In the genomic region with DNA sequence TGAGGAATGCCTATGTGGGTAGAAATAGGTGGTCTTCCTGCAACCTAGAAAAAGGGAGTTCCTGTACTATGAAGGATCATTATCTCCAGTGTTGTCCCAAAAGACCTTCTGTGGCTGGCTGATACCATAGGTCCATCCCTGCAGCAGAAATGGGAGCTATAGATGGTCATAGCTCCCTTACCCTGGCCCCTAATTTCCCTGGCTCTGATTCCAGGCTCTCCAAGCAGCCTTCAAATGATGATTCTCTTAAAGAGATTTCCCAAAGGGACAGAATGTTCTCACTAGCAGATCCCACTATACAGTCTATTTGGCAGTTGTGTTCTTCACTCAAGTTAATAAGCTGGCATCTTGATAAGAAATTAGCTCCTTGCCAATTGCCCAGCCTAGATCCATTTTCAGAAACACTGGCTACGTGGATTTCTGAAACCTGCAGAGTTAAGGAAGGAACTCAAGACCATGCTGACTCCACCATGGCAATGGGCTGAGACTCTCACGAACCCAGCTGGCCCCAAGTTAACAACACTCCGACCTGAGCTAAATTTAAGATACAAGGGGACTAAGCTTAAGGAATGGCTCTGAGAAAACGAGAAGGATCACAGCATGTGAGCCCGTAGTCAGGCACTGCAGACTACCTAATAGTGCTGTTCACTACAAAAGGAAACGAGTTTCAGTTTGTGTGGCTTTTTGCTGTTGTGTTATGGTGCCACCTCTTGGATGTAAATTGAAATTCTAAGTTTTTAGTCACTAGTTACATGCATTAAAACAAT, we compare ENCODE assay signal across 8 cellular contexts. TPM values are rescaled to one million over a fixed set of nuclear protein-coding genes. Genes with fewer than 3 reads are reported as not detected.
A peak's percentile ranks its signal among the peaks of the same experiment; 100 is the strongest.
DNase-seq lines count a peak whose midpoint lies in the region; ATAC-seq and TF ChIP-seq lines count a peak whose summit lies in the region.

No MANE protein-coding gene starts in this region.

- H3K9me3 ChIP-seq in esophagus muscularis mucosa: no peaks in the 10 kb centered on the region

- no peaks in the 10 kb centered on the region for H3K27me3 ChIP-seq in esophagus muscularis mucosa

- H3K4me3 Mint-ChIP-seq in activated CD4-positive, alpha-beta T cell treated with anti-CD3 and anti-CD28 coated beads, Interleukin-2, amount 10 ng/mL, durations not matched to agents 7 days and 5 days: peak overlapping the region; percentile 49
- peak overlapping the region; percentile 77 for H3K4me3 Mint-ChIP-seq in natural killer cell

- H3K27me3 Mint-ChIP-seq in activated CD4-positive, alpha-beta T cell treated with anti-CD3 and anti-CD28 coated beads, Interleukin-2, amount 10 ng/mL, durations not matched to agents 7 days and 5 days: no peaks in the 10 kb centered on the region
- H3K27me3 Mint-ChIP-seq in natural killer cell (ENCODE audit: low read depth in 2 of 2): no peaks in the 10 kb centered on the region

- H3K4me1 ChIP-seq in esophagus muscularis mucosa: peaks cover 5 to 12% (median 9%) of the 10 kb centered on the region in 4 donors

- no peak for TF ChIP-seq EP300 in esophagus muscularis mucosa (IDR thresholded peaks at IDR 0.05)

- H3K9me3 Mint-ChIP-seq in activated CD4-positive, alpha-beta T cell treated with anti-CD3 and anti-CD28 coated beads, Interleukin-2, amount 10 ng/mL, durations not matched to agents 7 days and 5 days: no peaks in the 10 kb centered on the region
- H3K9me3 Mint-ChIP-seq in natural killer cell: no peaks in the 10 kb centered on the region

- peak overlapping the region; percentile 47 for H3K27ac Mint-ChIP-seq in activated CD4-positive, alpha-beta T cell treated with anti-CD3 and anti-CD28 coated beads, Interleukin-2, amount 10 ng/mL, durations not matched to agents 7 days and 5 days
- H3K27ac Mint-ChIP-seq in natural killer cell: peak overlapping the region; percentile 58 to 85

- DNase-seq in A172 (ENCODE audit: low spot score): peak; percentile 68
- DNase-seq in GM03348 (ENCODE audit: low spot score): peak; percentile 68
- peak; percentile 51 to 70 for DNase-seq in NCI-H2081 (lab: John Stamatoyannopoulos, UW)
- DNase-seq in activated CD4-positive, alpha-beta T cell treated with anti-CD3 and anti-CD28 coated beads, Interleukin-2, amount 10 ng/mL, durations not matched to agents 7 days and 5 days: peak; percentile 59
- no peak for DNase-seq in esophagus muscularis mucosa (ENCODE audit: extremely low spot score)
- no peak for DNase-seq in natural killer cell

- POLR2A ChIA-PET in activated CD4-positive, alpha-beta T cell treated with anti-CD3 and anti-CD28 coated beads, Interleukin-2, amount 10 ng/mL, durations not matched to agents 7 days and 5 days (lab: Charles Lee): no interaction called here

- intact Hi-C loops in esophagus muscularis mucosa (cut with DNase I): loop anchor here (5.0 kb wide), 1 partner anchor 148 kb away; no protein-coding TSS in a partner anchor
- intact Hi-C loops in natural killer cell (cut with micrococcal nuclease): loop anchor here (1.0 to 2.0 kb wide), 2 partner anchors 13 to 151 kb away; partner anchors contain the start of gene RAMAC

- TF ChIP-seq CTCF in esophagus muscularis mucosa (IDR thresholded peaks at IDR 0.05) (peak; percentile 35 to 40 (median 38)), natural killer cell (IDR thresholded peaks at IDR 0.05) (peak; percentile 64)

- TF ChIP-seq POLR2A in esophagus muscularis mucosa (IDR thresholded peaks at IDR 0.05; ENCODE audit: low read depth): no peak

- 24% methylated on average over 6 of the region's 6 CpGs for WGBS in esophagus muscularis mucosa

- H3K4me3 ChIP-seq in esophagus muscularis mucosa: peak overlapping the region in 3 of 4 donors; percentile 21 to 43 (median 33)

- H3K36me3 Mint-ChIP-seq in activated CD4-positive, alpha-beta T cell treated with anti-CD3 and anti-CD28 coated beads, Interleukin-2, amount 10 ng/mL, durations not matched to agents 7 days and 5 days (ENCODE audit: low read depth): peaks cover 4% of the 10 kb centered on the region
- no peaks in the 10 kb centered on the region for H3K36me3 Mint-ChIP-seq in natural killer cell

- peaks cover 3 to 16% (median 12%) of the 10 kb centered on the region in 4 donors for H3K36me3 ChIP-seq in esophagus muscularis mucosa

- ATAC-seq in HG02588 (IDR thresholded peaks at IDR 0.05; ENCODE audit: unreplicated experiment) (peak; percentile 51), natural killer cell (peak; percentile 81 to 91 (median 84)), GM21723 (IDR thresholded peaks at IDR 0.05; ENCODE audit: unreplicated experiment) (no peak)

- peak overlapping the region in 2 of 4 donors; percentile 18 to 34 for H3K27ac ChIP-seq in esophagus muscularis mucosa (replicated peaks in 1 of 4)

- H3K4me1 Mint-ChIP-seq in activated CD4-positive, alpha-beta T cell treated with anti-CD3 and anti-CD28 coated beads, Interleukin-2, amount 10 ng/mL, durations not matched to agents 7 days and 5 days: peaks cover 8% of the 10 kb centered on the region
- H3K4me1 Mint-ChIP-seq in natural killer cell: peaks cover 7 to 8% of the 10 kb centered on the region in 2 donors

- CTCF ChIA-PET in activated CD4-positive, alpha-beta T cell treated with anti-CD3 and anti-CD28 coated beads, Interleukin-2, amount 10 ng/mL, durations not matched to agents 7 days and 5 days (lab: Charles Lee): interaction anchor here (0.8 to 2.1 kb wide), 15 partner anchors 11 to 468 kb away, joined by 3 to 16 read pairs (median 3); partner anchors contain the start of genes C15orf40 and RAMAC

RNA-seq across cellular contexts. Expression of gene C15orf40, which starts 11.4 kb away (rescaled TPM):
- total RNA-seq in A172 (2014; rRNA removed; shearing (Covaris generic)): 11.7 and 15.7 TPM in 2 replicates
- total RNA-seq in activated CD4-positive, alpha-beta T cell treated with anti-CD3 and anti-CD28 coated beads, Interleukin-2, amount 10 ng/mL, durations not matched to agents 7 days and 5 days: 10 to 100 TPM; 21.5 to 24.5 TPM
- 10 to 100 TPM in 1 of 4 donors, 1 to 10 TPM in 3; 7.0 to 11.8 (median 9.1) TPM for total RNA-seq in esophagus muscularis mucosa
- total RNA-seq in natural killer cell: 10 to 100 TPM; 12.5 to 16.0 (median 15.1) TPM

RNA-seq across cellular contexts. Expression of gene RAMAC, which starts 14.1 kb away (rescaled TPM):
- 43.0 and 46.2 TPM in 2 replicates for total RNA-seq in A172 (2014; rRNA removed; shearing (Covaris generic))
- total RNA-seq in activated CD4-positive, alpha-beta T cell treated with anti-CD3 and anti-CD28 coated beads, Interleukin-2, amount 10 ng/mL, durations not matched to agents 7 days and 5 days: 10 to 100 TPM; 23.7 to 26.5 TPM
- total RNA-seq in esophagus muscularis mucosa (10 to 100 TPM; 17.2 to 23.2 (median 19.8) TPM), natural killer cell (10 to 100 TPM; 15.4 to 27.2 (median 25.7) TPM)

RNA-seq across cellular contexts. Expression of gene HOMER2, which starts 47.6 kb away (rescaled TPM):
- 26.7 and 34.1 TPM in 2 replicates for total RNA-seq in A172 (2014; rRNA removed; shearing (Covaris generic))
- 10 to 100 TPM in 1 of 2 experiments, 1 to 10 TPM in 1; 7.9 to 10.3 TPM for total RNA-seq in activated CD4-positive, alpha-beta T cell treated with anti-CD3 and anti-CD28 coated beads, Interleukin-2, amount 10 ng/mL, durations not matched to agents 7 days and 5 days
- total RNA-seq in esophagus muscularis mucosa (10 to 100 TPM; 13.3 to 54.8 (median 25.8) TPM), natural killer cell (1 to 10 TPM; 3.6 to 7.0 (median 4.0) TPM)

Comparison
In these comparisons a context has a peak if more than half of its experiments do, and no peak if none do; other contexts are left out.
1. DNase-seq: peak in A172 (single experiment), GM03348 (single experiment), NCI-H2081 (2 of 2) and activated CD4-positive, alpha-beta T cell treated with anti-CD3 and anti-CD28 coated beads, Interleukin-2, amount 10 ng/mL, durations not matched to agents 7 days and 5 days (single experiment); none in esophagus muscularis mucosa (single experiment) and natural killer cell (single experiment).